8 cellular contexts compared by ENCODE assay signal in genomic region chr3:177338697-177339219, GRCh38.
DNase-seq lines count a peak whose midpoint lies in the region; ATAC-seq and TF ChIP-seq lines count a peak whose summit lies in the region.

No MANE protein-coding gene starts in this region.

- peaks cover 3 to 52% (median 22%) of the 10 kb centered on the region in 4 donors for H3K4me1 ChIP-seq in stomach

- H3K4me3 ChIP-seq in SU-DHL-6 (ENCODE audit: insufficient read depth, low read length, poor library complexity, severe bottlenecking), result no peak overlapping the region
- H3K4me3 ChIP-seq in stomach, result no peak overlapping the region

- H2AFZ ChIP-seq in SU-DHL-6 (ENCODE audit: low read depth, low read length, severe bottlenecking), result no peak overlapping the region

- H3K9me2 ChIP-seq in SU-DHL-6 (replicated peaks; ENCODE audit: insufficient read depth, low read length), result no peaks in the 10 kb centered on the region

- H3K9ac ChIP-seq in SU-DHL-6 (ENCODE audit: low read length), result peak overlapping the region; percentile 49

- no peaks in the 10 kb centered on the region for H3K79me2 ChIP-seq in SU-DHL-6 (ENCODE audit: insufficient read depth, low read length)

- 64 to 75% (median 68%) methylated on average over 3 of the region's 3 CpGs for WGBS in stomach, 5 donors

- H3K4me2 ChIP-seq in SU-DHL-6 (ENCODE audit: low read depth, low read length, poor library complexity, severe bottlenecking), result peak overlapping the region; percentile 54

- H3F3A ChIP-seq in SU-DHL-6 (ENCODE audit: insufficient read depth), result peaks cover 75% of the 10 kb centered on the region

- no peak for TF ChIP-seq CTCF in SU-DHL-6 (IDR thresholded peaks at IDR 0.05; ENCODE audit: insufficient read depth, low read length, poor library complexity, severe bottlenecking)
- no peak for TF ChIP-seq CTCF in stomach (IDR thresholded peaks at IDR 0.05)

- peak; percentile 41 for ATAC-seq in HG03025 (IDR thresholded peaks at IDR 0.05; ENCODE audit: low FRiP score, unreplicated experiment)
- no peak for ATAC-seq in HG02763 (IDR thresholded peaks at IDR 0.05; ENCODE audit: unreplicated experiment)

- H3K36me3 ChIP-seq in SU-DHL-6 (ENCODE audit: low read length) (no peaks in the 10 kb centered on the region), stomach (no peaks in the 10 kb centered on the region)

- intact Hi-C loops in stomach (cut with DNase I; ENCODE audit: low total_unique reads), result no loop called here

- H3K27ac ChIP-seq in SU-DHL-6 (ENCODE audit: low read depth, low read length) (peak overlapping the region; percentile 98), stomach (peak overlapping the region in 2 of 5 donors; percentile 49 to 52)

- DNase-seq in GM03348 (ENCODE audit: low spot score) (peak; percentile 47), lung microvascular endothelial cell (ENCODE audit: low read depth in 2 of 2) (peak; percentile 10 to 49), stomach (no peak), NCI-H82 treated with DMSO at 0.1 percent for 48 hours (lab: John Stamatoyannopoulos, UW; ENCODE audit: unreplicated experiment) (no peak), DMS53 treated with DMSO at 0.1 percent for 48 hours (lab: John Stamatoyannopoulos, UW; ENCODE audit: unreplicated experiment) (no peak)

- H4K20me1 ChIP-seq in SU-DHL-6 (ENCODE audit: low read depth, low read length), result no peaks in the 10 kb centered on the region

- no peak for TF ChIP-seq POLR2A in stomach (IDR thresholded peaks at IDR 0.05)

- H3K9me3 ChIP-seq in SU-DHL-6 (ENCODE audit: insufficient read depth, low read length), result no peaks in the 10 kb centered on the region
- no peaks in the 10 kb centered on the region for H3K9me3 ChIP-seq in stomach

- TF ChIP-seq EP300 in stomach (IDR thresholded peaks at IDR 0.05), result no peak

- H3K27me3 ChIP-seq in SU-DHL-6 (ENCODE audit: low read length), result no peaks in the 10 kb centered on the region
- no peaks in the 10 kb centered on the region for H3K27me3 ChIP-seq in stomach

Comparison
In these comparisons a context has a peak if more than half of its experiments do, and no peak if none do; other contexts are left out.
1. DNase-seq: peak in GM03348 (single experiment) and lung microvascular endothelial cell (2 of 2); none in stomach (single experiment), NCI-H82 treated with DMSO at 0.1 percent for 48 hours (single experiment) and DMS53 treated with DMSO at 0.1 percent for 48 hours (single experiment).